8 cellular contexts compared by ENCODE assay signal in the genomic region with DNA sequence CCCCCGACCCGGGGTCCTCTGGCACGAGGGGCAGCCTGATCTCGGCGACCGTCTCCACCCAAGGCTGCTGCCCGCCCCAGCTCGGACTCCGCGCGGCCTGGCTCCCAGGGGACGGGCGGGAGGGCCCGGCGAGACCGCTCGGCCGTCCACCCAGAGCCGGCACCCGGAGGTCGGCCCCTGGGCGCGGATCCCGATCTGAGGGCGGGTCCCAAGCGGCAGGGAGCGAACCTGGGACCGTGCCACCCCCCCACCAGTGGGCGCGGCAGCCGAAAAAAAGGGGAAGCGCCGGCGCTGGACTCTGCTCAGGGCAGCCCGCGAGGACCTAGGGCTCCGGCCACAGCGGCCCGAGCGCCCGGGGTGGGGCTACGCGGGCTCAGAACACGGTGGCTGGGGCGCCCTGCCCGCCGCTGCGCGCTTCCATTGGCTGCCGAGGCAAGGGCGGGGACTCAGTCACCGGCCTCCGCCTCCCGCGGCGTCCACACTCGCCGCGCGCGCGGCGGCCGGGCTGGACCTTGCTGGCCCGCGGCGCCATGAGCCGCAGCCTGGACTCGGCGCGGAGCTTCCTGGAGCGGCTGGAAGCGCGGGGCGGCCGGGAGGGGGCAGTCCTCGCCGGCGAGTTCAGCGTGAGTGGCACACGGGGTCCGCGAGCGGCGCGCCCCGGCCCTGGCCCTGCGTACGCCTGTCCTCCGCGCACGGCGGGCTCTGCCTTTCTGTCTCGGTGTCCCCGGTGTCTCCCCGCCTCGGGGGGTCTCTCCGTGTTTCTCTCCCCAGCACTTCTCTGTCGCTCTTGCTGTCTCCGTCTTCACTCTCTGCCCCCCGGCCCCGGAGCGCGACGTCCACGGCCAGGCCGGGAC. TPM values are rescaled to one million over a fixed set of nuclear protein-coding genes. Genes with fewer than 3 reads are reported as not detected.
A peak's percentile ranks its signal among the peaks of the same experiment; 100 is the strongest.
DNase-seq lines count a peak whose midpoint lies in the region; ATAC-seq and TF ChIP-seq lines count a peak whose summit lies in the region.

A gene with protein sequence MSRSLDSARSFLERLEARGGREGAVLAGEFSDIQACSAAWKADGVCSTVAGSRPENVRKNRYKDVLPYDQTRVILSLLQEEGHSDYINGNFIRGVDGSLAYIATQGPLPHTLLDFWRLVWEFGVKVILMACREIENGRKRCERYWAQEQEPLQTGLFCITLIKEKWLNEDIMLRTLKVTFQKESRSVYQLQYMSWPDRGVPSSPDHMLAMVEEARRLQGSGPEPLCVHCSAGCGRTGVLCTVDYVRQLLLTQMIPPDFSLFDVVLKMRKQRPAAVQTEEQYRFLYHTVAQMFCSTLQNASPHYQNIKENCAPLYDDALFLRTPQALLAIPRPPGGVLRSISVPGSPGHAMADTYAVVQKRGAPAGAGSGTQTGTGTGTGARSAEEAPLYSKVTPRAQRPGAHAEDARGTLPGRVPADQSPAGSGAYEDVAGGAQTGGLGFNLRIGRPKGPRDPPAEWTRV (plus strand): TSS at position 479 of the 854 bp plus-strand sequence. CDS start 52 bp downstream, at position 531.

- intact Hi-C loops in CD14-positive monocyte (cut with micrococcal nuclease) (no loop called here), lower lobe of right lung (cut with DNase I) (no loop called here)

- DNase-seq in CD14-positive monocyte (ENCODE audit: low spot score) (peak; percentile 74), NCI-H526 (lab: John Stamatoyannopoulos, UW) (peak; percentile 55 to 95), lower lobe of right lung (peak; percentile 97)
- DNase-seq in activated CD4-positive, alpha-beta T cell treated with anti-CD3 and anti-CD28 coated beads, Interleukin-2, amount 50 U/mL, for 1 hour: peak; percentile 50
- peak; percentile 37 for DNase-seq in effector CD4-positive, alpha-beta T cell
- peak; percentile 42 for DNase-seq in stimulated activated CD8-positive, alpha-beta memory T cell treated with anti-CD3 and anti-CD28 coated beads, Interleukin-15, amount 100 ng/mL, for 24 hours (ENCODE audit: low read depth)

- H3K9me3 ChIP-seq in lower lobe of right lung: no peaks in the 10 kb centered on the region

- peaks cover 14 to 26% of the 10 kb centered on the region in 2 donors for H3K36me3 Mint-ChIP-seq in CD14-positive monocyte

- H3K9me3 Mint-ChIP-seq in CD14-positive monocyte: peaks cover 0 to 2% (median 0%) of the 10 kb centered on the region in 7 donors

- H3K36me3 ChIP-seq in lower lobe of right lung: no peaks in the 10 kb centered on the region

- H3K4me1 Mint-ChIP-seq in CD14-positive monocyte: peaks cover 50% of the 10 kb centered on the region

- peak within 1 kb of the TSS; percentile 76 for H3K4me3 ChIP-seq in lower lobe of right lung

- H3K4me3 Mint-ChIP-seq in CD14-positive monocyte: peak within 1 kb of the TSS; percentile 87 to 93

- ATAC-seq in GM19025 (IDR thresholded peaks at IDR 0.05; ENCODE audit: low read depth, unreplicated experiment): peak; percentile 98
- ATAC-seq in HG03139 (IDR thresholded peaks at IDR 0.05; ENCODE audit: unreplicated experiment): peak; percentile 86
- ATAC-seq in lower lobe of right lung: peak; percentile 98 to 99

- peaks cover 0 to 2% (median 2%) of the 10 kb centered on the region in 3 donors for H3K27me3 Mint-ChIP-seq in CD14-positive monocyte (ENCODE audit: low read depth in 3 of 3)

- peaks cover 34% of the 10 kb centered on the region for H3K4me1 ChIP-seq in lower lobe of right lung

- TF ChIP-seq CTCF in CD14-positive monocyte (IDR thresholded peaks at IDR 0.05) (peak; percentile 69), lower lobe of right lung (IDR thresholded peaks at IDR 0.05) (peak; percentile 67)

- H3K27me3 ChIP-seq in lower lobe of right lung (ENCODE audit: low read depth): no peaks in the 10 kb centered on the region

- peak within 1 kb of the TSS; percentile 91 for H3K27ac ChIP-seq in lower lobe of right lung

- H3K27ac Mint-ChIP-seq in CD14-positive monocyte: peak within 1 kb of the TSS; percentile 78 to 93 (median 89)

RNA-seq across cellular contexts. Expression of the gene that starts here (rescaled TPM):
- polyA plus RNA-seq in CD14-positive monocyte: 100 to 1,000 TPM in 1 of 2 donors, 10 to 100 TPM in 1; 72.2 to 102 TPM
- 74.1 TPM for total RNA-seq in lower lobe of right lung

Comparison
In these comparisons a context has a peak if more than half of its experiments do, and no peak if none do; other contexts are left out.
1. Peak in every context shown above with its lines: DNase-seq, ATAC-seq, H3K4me3 ChIP-seq and H3K27ac ChIP-seq.
2. DNase-seq: peak in every context shown above with its lines; median percentile 97 in lower lobe of right lung; 75 in NCI-H526; 74 in CD14-positive monocyte; 50 in activated CD4-positive, alpha-beta T cell treated with anti-CD3 and anti-CD28 coated beads, Interleukin-2, amount 50 U/mL, for 1 hour; 42 in stimulated activated CD8-positive, alpha-beta memory T cell treated with anti-CD3 and anti-CD28 coated beads, Interleukin-15, amount 100 ng/mL, for 24 hours; 37 in effector CD4-positive, alpha-beta T cell.